In genomic region chr2:202689898-202690297, GRCh38 we compare ENCODE assay signal across 21 cellular contexts. TPM values are rescaled to one million over a fixed set of nuclear protein-coding genes. Genes with fewer than 3 reads are reported as not detected.
DNase-seq lines count a peak whose midpoint lies in the region; ATAC-seq, FAIRE-seq and TF ChIP-seq lines count a peak whose summit lies in the region.
"Had no signal": no experiment of that assay in that cellular context is flagged by ENCODE, and none has a peak within 500 bp of the region (broad histone marks: within the 10 kb centered on the region; RNA-seq: fewer than 3 reads in every experiment).

No MANE protein-coding gene starts in this region.

- CTCF ChIA-PET in T-cell (lab: Charles Lee) = no interaction called here
- CTCF ChIA-PET in activated CD4-positive, alpha-beta memory T cell treated with anti-CD3 and anti-CD28 coated beads, Interleukin-2, amount 10 ng/mL, durations not matched to agents 7 days and 5 days (lab: Charles Lee) = no interaction called here

- H3K27ac Mint-ChIP-seq in activated T-cell treated with anti-CD3 and anti-CD28 coated beads, Interleukin-2, amount 50 U/mL, for 24 hours = peak overlapping the region; percentile 96
- peak overlapping the region; percentile 66 to 89 for H3K27ac Mint-ChIP-seq in T-cell
- H3K27ac Mint-ChIP-seq in naive thymus-derived CD8-positive, alpha-beta T cell = peak overlapping the region; percentile 3 to 87 (median 78)
- no peak overlapping the region for H3K27ac Mint-ChIP-seq in activated CD4-positive, alpha-beta memory T cell treated with anti-CD3 and anti-CD28 coated beads, Interleukin-2, amount 10 ng/mL, durations not matched to agents 7 days and 5 days
- H3K27ac Mint-ChIP-seq: HFFc6 had no signal

- TF ChIP-seq POLR2A in GM12892 (IDR thresholded peaks at IDR 0.05; ENCODE audit: low read depth, low read length) = no peak

- no peak for TF ChIP-seq CTCF in epithelial cell of esophagus (IDR thresholded peaks at IDR 0.05; ENCODE audit: insufficient read depth, low read depth, low read length, missing control alignments)

- ATAC-seq in T-cell (replicated peaks in 1 of 4) = no peak
- peak in 1 of 2 donors; percentile 28 for ATAC-seq in naive thymus-derived CD8-positive, alpha-beta T cell

- no peak for FAIRE-seq in GM12892 (lab: Jason Lieb, UNC)
- no peak for FAIRE-seq in RCC 7860 (lab: Jason Lieb, UNC)
- FAIRE-seq: D721Med, H54 had no signal

- peaks cover 71% of the 10 kb centered on the region for H3K4me1 Mint-ChIP-seq in activated T-cell treated with anti-CD3 and anti-CD28 coated beads, Interleukin-2, amount 50 U/mL, for 24 hours (ENCODE audit: low read depth)
- peaks cover 59 to 72% (median 65%) of the 10 kb centered on the region in 3 donors for H3K4me1 Mint-ChIP-seq in T-cell
- H3K4me1 Mint-ChIP-seq in naive thymus-derived CD8-positive, alpha-beta T cell = peaks cover 19 to 63% (median 59%) of the 10 kb centered on the region in 4 donors
- no peaks in the 10 kb centered on the region for H3K4me1 Mint-ChIP-seq in activated CD4-positive, alpha-beta memory T cell treated with anti-CD3 and anti-CD28 coated beads, Interleukin-2, amount 10 ng/mL, durations not matched to agents 7 days and 5 days

- H3K9me3 Mint-ChIP-seq in activated T-cell treated with anti-CD3 and anti-CD28 coated beads, Interleukin-2, amount 50 U/mL, for 24 hours = no peaks in the 10 kb centered on the region
- H3K9me3 Mint-ChIP-seq in T-cell = no peaks in the 10 kb centered on the region
- H3K9me3 Mint-ChIP-seq in naive thymus-derived CD8-positive, alpha-beta T cell = no peaks in the 10 kb centered on the region
- H3K9me3 Mint-ChIP-seq in activated CD4-positive, alpha-beta memory T cell treated with anti-CD3 and anti-CD28 coated beads, Interleukin-2, amount 10 ng/mL, durations not matched to agents 7 days and 5 days = no peaks in the 10 kb centered on the region
- H3K9me3 Mint-ChIP-seq: CD8-positive, alpha-beta memory T cell; HFFc6 had no signal

- no peak overlapping the region for H3K4me3 ChIP-seq in epithelial cell of esophagus (ENCODE audit: low read length)
- H3K4me3 ChIP-seq: MG63, Peyer's patch had no signal

- POLR2A ChIA-PET in T-cell (lab: Charles Lee) = no interaction called here
- POLR2A ChIA-PET in naive thymus-derived CD8-positive, alpha-beta T cell (lab: Charles Lee) = no interaction called here
- POLR2A ChIA-PET in activated CD4-positive, alpha-beta memory T cell treated with anti-CD3 and anti-CD28 coated beads, Interleukin-2, amount 10 ng/mL, durations not matched to agents 7 days and 5 days (lab: Charles Lee) = no interaction called here

- H3K4me3 Mint-ChIP-seq in activated T-cell treated with anti-CD3 and anti-CD28 coated beads, Interleukin-2, amount 50 U/mL, for 24 hours = no peak overlapping the region
- H3K4me3 Mint-ChIP-seq in T-cell = peak overlapping the region in 1 of 3 donors; percentile 49
- H3K4me3 Mint-ChIP-seq in naive thymus-derived CD8-positive, alpha-beta T cell = peak overlapping the region in 6 of 10 donors; percentile 6 to 71 (median 24)
- no peak overlapping the region for H3K4me3 Mint-ChIP-seq in activated CD4-positive, alpha-beta memory T cell treated with anti-CD3 and anti-CD28 coated beads, Interleukin-2, amount 10 ng/mL, durations not matched to agents 7 days and 5 days
- H3K4me3 Mint-ChIP-seq: CD8-positive, alpha-beta memory T cell; HFFc6 had no signal

- peaks cover 3% of the 10 kb centered on the region for H3K36me3 Mint-ChIP-seq in activated T-cell treated with anti-CD3 and anti-CD28 coated beads, Interleukin-2, amount 50 U/mL, for 24 hours (ENCODE audit: low read depth)
- H3K36me3 Mint-ChIP-seq in T-cell = peaks cover 5% of the 10 kb centered on the region
- peaks cover 0 to 6% (median 6%) of the 10 kb centered on the region in 3 donors for H3K36me3 Mint-ChIP-seq in naive thymus-derived CD8-positive, alpha-beta T cell
- H3K36me3 Mint-ChIP-seq in activated CD4-positive, alpha-beta memory T cell treated with anti-CD3 and anti-CD28 coated beads, Interleukin-2, amount 10 ng/mL, durations not matched to agents 7 days and 5 days (ENCODE audit: low read depth) = no peaks in the 10 kb centered on the region
- H3K36me3 Mint-ChIP-seq: CD8-positive, alpha-beta memory T cell had no signal

- no peaks in the 10 kb centered on the region for H3K27me3 Mint-ChIP-seq in activated T-cell treated with anti-CD3 and anti-CD28 coated beads, Interleukin-2, amount 50 U/mL, for 24 hours
- no peaks in the 10 kb centered on the region for H3K27me3 Mint-ChIP-seq in T-cell
- no peaks in the 10 kb centered on the region for H3K27me3 Mint-ChIP-seq in naive thymus-derived CD8-positive, alpha-beta T cell
- no peaks in the 10 kb centered on the region for H3K27me3 Mint-ChIP-seq in activated CD4-positive, alpha-beta memory T cell treated with anti-CD3 and anti-CD28 coated beads, Interleukin-2, amount 10 ng/mL, durations not matched to agents 7 days and 5 days

- no peak for DNase-seq in activated T-cell treated with anti-CD3 and anti-CD28 coated beads, Interleukin-2, amount 50 U/mL, for 24 hours
- no peak for DNase-seq in activated T-cell treated with anti-CD3 and anti-CD28 coated beads, Interleukin-2, amount 50 U/mL, for 48 hours
- DNase-seq in T-cell (no peak), epithelial cell of esophagus (ENCODE audit: low read depth) (peak; percentile 39), GM12892 (ENCODE audit: insufficient read length) (no peak), RCC 7860 (ENCODE audit: low spot score) (no peak)
- no peak for DNase-seq in naive thymus-derived CD8-positive, alpha-beta T cell
- no peak for DNase-seq in activated CD4-positive, alpha-beta memory T cell treated with anti-CD3 and anti-CD28 coated beads, Interleukin-2, amount 10 ng/mL, durations not matched to agents 7 days and 5 days
- DNase-seq: 8988T; CD8-positive, alpha-beta memory T cell; DMS79; HFFc6; Karpas-422; MG63; NCI-H1092; NCI-H1694; NCI-H2227 treated with DMSO at 0.1 percent for 48 hours; NCI-H524; Peyer's patch had no signal

RNA-seq across cellular contexts. Expression of gene FAM117B, which starts 55.1 kb away (rescaled TPM):
- total RNA-seq in T-cell = 10 to 100 TPM; 23.6 to 44.0 (median 28.4) TPM
- 10 to 100 TPM; 55.6 to 57.2 TPM for total RNA-seq in naive thymus-derived CD8-positive, alpha-beta T cell
- 10 to 100 TPM; 11.0 to 24.4 (median 16.0) TPM for polyA plus RNA-seq in naive thymus-derived CD8-positive, alpha-beta T cell
- polyA plus RNA-seq in GM12892 (2012; ENCODE audit: missing spikeins) = 3.1 TPM
- total RNA-seq in activated CD4-positive, alpha-beta memory T cell treated with anti-CD3 and anti-CD28 coated beads, Interleukin-2, amount 10 ng/mL, durations not matched to agents 7 days and 5 days = 1 to 10 TPM; 4.3 to 5.2 TPM

Comparison
In these comparisons a context has a peak if more than half of its experiments do, and no peak if none do; other contexts are left out.
1. H3K4me3 Mint-ChIP-seq: peak in naive thymus-derived CD8-positive, alpha-beta T cell (6 of 10); none in activated T-cell treated with anti-CD3 and anti-CD28 coated beads, Interleukin-2, amount 50 U/mL, for 24 hours (single experiment) and activated CD4-positive, alpha-beta memory T cell treated with anti-CD3 and anti-CD28 coated beads, Interleukin-2, amount 10 ng/mL, durations not matched to agents 7 days and 5 days (single experiment).